ENCODE assay signal across 28 cellular contexts in the genomic region with DNA sequence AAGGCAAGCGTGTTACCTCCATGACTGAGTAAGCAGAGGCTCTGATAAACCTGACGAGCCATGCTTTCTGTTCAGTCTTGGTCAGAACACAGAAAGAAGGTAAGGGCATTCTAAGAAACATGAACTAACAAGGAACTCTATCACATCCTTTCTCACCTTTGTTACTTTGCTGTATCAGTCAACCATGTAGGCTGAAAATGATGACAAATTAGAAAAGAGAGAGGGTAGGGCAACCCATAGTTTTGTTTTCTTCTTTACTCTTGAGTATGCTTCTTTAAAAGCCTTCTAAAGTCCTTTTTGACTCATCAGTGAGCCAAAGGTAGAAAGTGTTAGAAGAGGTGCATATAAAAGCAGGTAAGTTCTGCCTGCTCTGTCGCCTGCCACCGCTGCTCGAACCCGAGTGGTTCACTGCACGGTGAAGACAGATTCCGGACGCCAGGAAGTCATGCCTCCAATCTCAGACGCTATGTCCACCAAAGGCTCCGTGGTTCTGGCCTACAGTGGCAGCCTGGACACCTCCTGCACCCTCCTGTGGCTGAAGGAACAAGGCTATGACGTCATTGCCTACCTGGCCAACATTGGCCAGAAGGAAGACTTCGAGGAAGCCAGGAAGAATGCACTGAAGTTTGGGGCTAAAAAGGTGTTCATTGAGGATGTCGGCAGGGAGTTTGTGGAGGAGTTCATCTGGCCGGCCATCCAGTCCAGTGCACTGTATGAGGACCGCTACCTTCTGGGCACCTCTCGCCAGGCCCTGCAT.
"Had no signal": no experiment of that assay in that cellular context is flagged by ENCODE, and none has a peak within 500 bp of the region (broad histone marks: within the 10 kb centered on the region; RNA-seq: fewer than 3 reads in every experiment).

No MANE protein-coding gene starts in this region.

- H3K4me2 ChIP-seq: neural progenitor cell, smooth muscle cell had no signal

- H3K4me1 ChIP-seq: neural progenitor cell, parathyroid adenoma, psoas muscle, spleen, suprapubic skin, testis, tibial artery, transverse colon, upper lobe of right lung, uterus had no signal

- ATAC-seq: natural killer cell; psoas muscle; right cardiac atrium; sciatic nerve; stimulated activated memory B cell treated with anti-CD40 and anti-IgM and Interleukin-4, amounts not matched to agents 10 μg/mL and 1 μg/mL and 100 μg/mL, for 72 hours; stimulated activated naive CD8-positive, alpha-beta T cell treated with anti-CD3 and anti-CD28 coated beads, Interleukin-15, amount 100 ng/mL, for 72 hours; stimulated activated naive CD8-positive, alpha-beta T cell treated with anti-CD3 and anti-CD28 coated beads, Interleukin-15, Interleukin-2, amounts not matched to agents 100 U/mL and 50 U/mL, for 24 hours; upper lobe of right lung had no signal

- H3K4me3 ChIP-seq: neural progenitor cell, ovary, psoas muscle, skin epidermis, smooth muscle cell, spleen, suprapubic skin, testis, tibial artery, transverse colon, upper lobe of right lung, uterus had no signal

- DNase-seq: natural killer cell; occipital lobe; ovary; posterior cingulate gyrus; psoas muscle; stimulated activated CD4-positive, alpha-beta T cell treated with anti-CD3 and anti-CD28 coated beads, Interleukin-12 subunit alpha, Interleukin-12 subunit beta, amount 100 ng/mL, for 4 hours; stimulated activated CD4-positive, alpha-beta T cell treated with anti-CD3 and anti-CD28 coated beads, Interleukin-1b, Interleukin-23, amount 100 ng/mL, for 48 hours; stimulated activated CD4-positive, alpha-beta T cell treated with anti-CD3 and anti-CD28 coated beads, Interleukin-4, amount 100 ng/mL, for 1 hour; stimulated activated CD4-positive, alpha-beta T cell treated with anti-CD3 and anti-CD28 coated beads, Interleukin-4, amount 100 ng/mL, for 4 hours; stimulated activated CD8-positive, alpha-beta memory T cell treated with anti-CD3 and anti-CD28 coated beads, Interleukin-4, amount 100 ng/mL, for 48 hours; stimulated activated naive CD4-positive, alpha-beta T cell; stimulated activated naive CD8-positive, alpha-beta T cell treated with anti-CD3 and anti-CD28 coated beads, Interleukin-15, amount 100 ng/mL, for 72 hours; stimulated activated naive CD8-positive, alpha-beta T cell treated with anti-CD3 and anti-CD28 coated beads, Interleukin-15, Interleukin-2, amounts not matched to agents 100 U/mL and 50 U/mL, for 24 hours; substantia nigra; testis; tibial artery; transverse colon; upper lobe of right lung; uterus had no signal

- H3K27me3 ChIP-seq: neural progenitor cell, ovary, spleen, suprapubic skin, testis, tibial artery, transverse colon, upper lobe of right lung, uterus had no signal

- H3K79me2 ChIP-seq: parathyroid adenoma had no signal

- H2AFZ ChIP-seq: neural progenitor cell, parathyroid adenoma had no signal

- H3K9ac ChIP-seq: neural progenitor cell, parathyroid adenoma had no signal

- H3K9me3 ChIP-seq: psoas muscle, testis, upper lobe of right lung had no signal

- H3K27ac ChIP-seq: neural progenitor cell, ovary, parathyroid adenoma, psoas muscle, skin epidermis, spleen, suprapubic skin, testis, tibial artery, transverse colon, upper lobe of right lung, uterus had no signal

- H3K36me3 ChIP-seq: neural progenitor cell, ovary, spleen, suprapubic skin, tibial artery, transverse colon, upper lobe of right lung, uterus had no signal
